20 cellular contexts compared by ENCODE assay signal in the genomic region with DNA sequence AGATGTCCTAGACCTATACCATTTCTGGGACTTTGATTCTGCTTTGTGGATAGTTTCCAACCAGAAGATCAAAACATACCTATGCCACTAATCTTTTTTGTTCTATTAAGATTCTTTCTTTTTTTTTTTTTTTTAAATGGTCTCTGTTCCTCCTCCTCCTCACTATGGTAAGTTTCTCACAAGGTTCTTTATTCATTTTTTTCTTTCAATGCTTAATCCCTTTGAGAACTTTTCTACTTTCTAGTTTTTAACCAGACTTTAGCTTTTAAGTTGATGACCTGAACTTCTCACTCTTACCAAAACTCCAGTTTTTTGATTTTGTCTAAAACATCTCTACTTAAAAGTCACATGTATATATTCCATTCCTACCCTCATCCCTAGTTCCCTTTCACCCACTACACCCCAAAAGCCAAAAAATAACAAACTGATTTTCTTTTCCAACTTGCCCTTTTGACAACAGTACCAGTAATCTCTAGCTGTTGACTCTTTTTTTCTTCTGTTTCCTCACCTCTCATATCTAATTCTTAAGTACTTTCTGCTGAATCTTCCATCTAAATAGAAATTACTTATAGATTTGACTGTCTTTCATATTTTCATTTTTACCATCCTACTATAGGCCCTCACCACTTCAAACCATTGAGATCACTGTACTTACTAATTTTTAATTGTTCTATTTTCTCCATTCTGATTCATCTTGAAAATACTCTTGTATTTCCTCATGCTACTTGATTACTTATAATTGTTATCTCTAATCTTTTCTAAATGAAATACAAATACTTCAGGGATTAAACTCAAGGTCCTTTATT. TPM values are rescaled to one million over a fixed set of nuclear protein-coding genes. Genes with fewer than 3 reads are reported as not detected.
DNase-seq lines count a peak whose midpoint lies in the region; ATAC-seq, FAIRE-seq and TF ChIP-seq lines count a peak whose summit lies in the region.
"Had no signal": no experiment of that assay in that cellular context is flagged by ENCODE, and none has a peak within 500 bp of the region (broad histone marks: within the 10 kb centered on the region; RNA-seq: fewer than 3 reads in every experiment).

No MANE protein-coding gene starts in this region.

- H4K8ac ChIP-seq in neuronal stem cell (ENCODE audit: low read depth, low read length) = no peak overlapping the region

- H3K36me3 Mint-ChIP-seq in MCF 10A (ENCODE audit: insufficient read depth, unreplicated experiment) = peaks cover 52% of the 10 kb centered on the region

- no peak overlapping the region for H3K4me3 Mint-ChIP-seq in MCF 10A (ENCODE audit: unreplicated experiment)
- H3K4me3 Mint-ChIP-seq in stimulated activated naive CD8-positive, alpha-beta T cell treated with anti-CD3 and anti-CD28 coated beads, Interleukin-15, amount 100 ng/mL, for 72 hours = peak overlapping the region; percentile 44 to 45

- no peak overlapping the region for H2AK5ac ChIP-seq in neuronal stem cell (ENCODE audit: low read depth, low read length)

- no peak overlapping the region for H3K23ac ChIP-seq in neuronal stem cell (ENCODE audit: low read depth, low read length, poor library complexity)

- H3K4me3 ChIP-seq in breast epithelium = no peak overlapping the region
- peak overlapping the region; percentile 16 for H3K4me3 ChIP-seq in OCI-LY1 (ENCODE audit: low read depth, low read length, poor library complexity, severe bottlenecking)
- peak overlapping the region; percentile 41 for H3K4me3 ChIP-seq in GM12878
- H3K4me3 ChIP-seq in brain microvascular endothelial cell (ENCODE audit: low read depth, low read length) = no peak overlapping the region
- no peak overlapping the region for H3K4me3 ChIP-seq in neuronal stem cell (ENCODE audit: low read length in 2 of 2)
- H3K4me3 ChIP-seq: left lung had no signal

- no peak overlapping the region for H4K91ac ChIP-seq in neuronal stem cell (ENCODE audit: low read depth, low read length, poor library complexity)

- H3F3A ChIP-seq in OCI-LY1 (ENCODE audit: insufficient read depth, low read length) = no peaks in the 10 kb centered on the region

- H3K4me1 ChIP-seq in breast epithelium (peaks cover 0 to 10% of the 10 kb centered on the region in 2 donors), OCI-LY1 (ENCODE audit: insufficient read depth, low read length, severe bottlenecking) (peaks cover 98% of the 10 kb centered on the region), GM12878 (ENCODE audit: control insufficient read depth, insufficient read depth, low read length) (peaks cover 15% of the 10 kb centered on the region), neuronal stem cell (ENCODE audit: control insufficient read depth in 2 of 2, insufficient read depth in 1 of 2, low read depth in 1 of 2, low read length in 2 of 2) (peaks cover 2 to 3% of the 10 kb centered on the region in 2 donors)

- no peaks in the 10 kb centered on the region for H3K36me3 ChIP-seq in breast epithelium
- peaks cover 44% of the 10 kb centered on the region for H3K36me3 ChIP-seq in OCI-LY1 (ENCODE audit: insufficient read depth, low read length)
- peaks cover 2 to 16% of the 10 kb centered on the region in 2 experiments; a peak in 3 of 4 replicates for H3K36me3 ChIP-seq in GM12878 (ENCODE audit: control insufficient read depth in 2 of 2, insufficient read depth in 2 of 2, low read length in 1 of 2)
- H3K36me3 ChIP-seq in brain microvascular endothelial cell (replicated peaks) = peaks cover 10% of the 10 kb centered on the region
- peaks cover 10 to 50% of the 10 kb centered on the region in 2 donors for H3K36me3 ChIP-seq in neuronal stem cell (replicated peaks in 1 of 2; ENCODE audit: control insufficient read depth in 2 of 2, insufficient read depth in 2 of 2, low read length in 2 of 2)

- TF ChIP-seq POLR2A in breast epithelium (IDR thresholded peaks at IDR 0.05) (no peak), GM12878 (IDR thresholded peaks at IDR 0.05; ENCODE audit: low read depth, low read length) (no peak)

- SMC1A ChIA-PET in GM12878 (lab: Charles Lee; ENCODE audit: uncharacterized antibody, unreplicated experiment) = interaction anchor here (0.7 to 13.3 kb wide), 15 partner anchors 8 to 273 kb away, joined by 3 to 164 read pairs (median 4); a partner anchor contains a TSS

- no TSS peak for BruUV-seq in MCF 10A (replicated peaks; lab: Mats Ljungman, UMichigan)
- no TSS peak for BruUV-seq in GM12878 (replicated peaks; lab: Mats Ljungman, UMichigan)

- no peaks in the 10 kb centered on the region for H3K9me2 ChIP-seq in OCI-LY1 (ENCODE audit: low read depth, low read length)

- H3K27me3 ChIP-seq in breast epithelium = no peaks in the 10 kb centered on the region
- no peaks in the 10 kb centered on the region for H3K27me3 ChIP-seq in OCI-LY1 (ENCODE audit: insufficient read depth, low read length)
- no peaks in the 10 kb centered on the region for H3K27me3 ChIP-seq in GM12878 (replicated peaks in 1 of 2; ENCODE audit: control insufficient read depth in 2 of 2, insufficient read depth in 2 of 2, low read length in 1 of 2)
- no peaks in the 10 kb centered on the region for H3K27me3 ChIP-seq in brain microvascular endothelial cell (replicated peaks)
- H3K27me3 ChIP-seq in neuronal stem cell (ENCODE audit: control insufficient read depth in 3 of 3, insufficient read depth in 3 of 3, low read depth in 1 of 3, low read length in 3 of 3) = no peaks in the 10 kb centered on the region
- H3K27me3 ChIP-seq: left lung, neutrophil had no signal

- in situ Hi-C loops in GM12878 (cut with MboI) = no loop called here
- in situ Hi-C loops in brain microvascular endothelial cell (cut with HindIII; ENCODE audit: low pct_ligation_motif_present, low sequenced_read_pairs) = no loop called here

- H2BK15ac ChIP-seq in neuronal stem cell (ENCODE audit: low read length) = no peak overlapping the region

- H3K79me1 ChIP-seq in neuronal stem cell (ENCODE audit: low read depth, low read length) = peaks cover 9% of the 10 kb centered on the region

- no peak overlapping the region for H2BK12ac ChIP-seq in neuronal stem cell (ENCODE audit: low read length)

- H3K4ac ChIP-seq in neuronal stem cell (ENCODE audit: low read length) = no peak overlapping the region

- H4K20me1 ChIP-seq in OCI-LY1 (ENCODE audit: insufficient read depth, low read length) (no peaks in the 10 kb centered on the region), GM12878 (ENCODE audit: control insufficient read depth, insufficient read depth) (no peaks in the 10 kb centered on the region)

- H3K14ac ChIP-seq in neuronal stem cell (ENCODE audit: low read length) = no peak overlapping the region

- no peak overlapping the region for H2BK5ac ChIP-seq in neuronal stem cell (ENCODE audit: low read length)

- no peak for FAIRE-seq in GM12878 (lab: Jason Lieb, UNC)
- FAIRE-seq: endometrium had no signal

- H3K4me1 Mint-ChIP-seq in MCF 10A (ENCODE audit: insufficient read depth, unreplicated experiment) = peaks cover 41% of the 10 kb centered on the region
- H3K4me1 Mint-ChIP-seq in stimulated activated naive CD8-positive, alpha-beta T cell treated with anti-CD3 and anti-CD28 coated beads, Interleukin-15, amount 100 ng/mL, for 72 hours = peaks cover 76% of the 10 kb centered on the region

- no peaks in the 10 kb centered on the region for H3K9me3 Mint-ChIP-seq in MCF 10A (ENCODE audit: unreplicated experiment)
- no peaks in the 10 kb centered on the region for H3K9me3 Mint-ChIP-seq in stimulated activated naive CD8-positive, alpha-beta T cell treated with anti-CD3 and anti-CD28 coated beads, Interleukin-15, amount 100 ng/mL, for 72 hours

- CTCF ChIA-PET in MCF 10A (lab: Yijun Ruan, JAX) (interaction anchor here (0.7 kb wide), 1 partner anchor 115 kb away, joined by 3 read pairs; no protein-coding TSS in a partner anchor), GM12878 (lab: Yijun Ruan, JAX) (interaction anchor here (1.0 to 2.2 kb wide), 3 partner anchors 52 to 116 kb away, joined by 3 to 14 read pairs (median 4); no protein-coding TSS in a partner anchor)

- no peaks in the 10 kb centered on the region for H3K9me3 ChIP-seq in breast epithelium
- no peaks in the 10 kb centered on the region for H3K9me3 ChIP-seq in OCI-LY1 (ENCODE audit: low read length)
- H3K9me3 ChIP-seq in GM12878 (replicated peaks; ENCODE audit: control insufficient read depth, insufficient read depth, low read length) = no peaks in the 10 kb centered on the region
- no peaks in the 10 kb centered on the region for H3K9me3 ChIP-seq in neuronal stem cell (replicated peaks in 1 of 2; ENCODE audit: control insufficient read depth in 2 of 2, insufficient read depth in 1 of 2, low read depth in 1 of 2, low read length in 2 of 2)
- H3K9me3 ChIP-seq: left lung, neutrophil had no signal

- no peak overlapping the region for H2BK120ac ChIP-seq in neuronal stem cell (ENCODE audit: low read depth, low read length)

- TF ChIP-seq CTCF in MCF 10A (IDR thresholded peaks at IDR 0.05; ENCODE audit: unreplicated experiment) (no peak), breast epithelium (IDR thresholded peaks at IDR 0.05) (no peak), OCI-LY1 (IDR thresholded peaks at IDR 0.05; ENCODE audit: low read length) (no peak), GM12878 (IDR thresholded peaks at IDR 0.05 in 2 of 3, conservative IDR thresholded peaks at IDR 0.05 in 1 of 3; ENCODE audit: control insufficient read depth in 2 of 3, extremely low read depth in 1 of 3, insufficient read depth in 1 of 3, low read depth in 3 of 3, low read length in 3 of 3) (no peak), brain microvascular endothelial cell (IDR thresholded peaks at IDR 0.05; ENCODE audit: low read depth, low read length, missing control alignments) (no peak)

- intact Hi-C loops in MCF 10A (cut with micrococcal nuclease) (no loop called here), breast epithelium (cut with DNase I; ENCODE audit: low total_unique reads) (loop anchor here (5.0 kb wide), 1 partner anchor 119 kb away; no protein-coding TSS in a partner anchor), GM12878 (cut with micrococcal nuclease; ENCODE audit: unreplicated experiment) (loop anchor here (5.0 to 10.0 kb wide), 3 partner anchors 46 to 609 kb away; a partner anchor contains a TSS)

- peak overlapping the region; percentile 1 for H3K27ac Mint-ChIP-seq in MCF 10A (ENCODE audit: low read depth, unreplicated experiment)
- H3K27ac Mint-ChIP-seq in stimulated activated naive CD8-positive, alpha-beta T cell treated with anti-CD3 and anti-CD28 coated beads, Interleukin-15, amount 100 ng/mL, for 72 hours = peak overlapping the region in 1 of 2 donors; percentile 55

- POLR2A ChIA-PET in MCF 10A (lab: Yijun Ruan, JAX) (interaction anchor here (0.7 kb wide), 1 partner anchor 218 kb away, joined by 3 read pairs; no protein-coding TSS in a partner anchor), GM12878 (lab: Charles Lee) (interaction anchor here (0.7 to 9.1 kb wide), 6 partner anchors 7 to 55 kb away, joined by 3 to 62 read pairs (median 4); no protein-coding TSS in a partner anchor)

- no peak for TF ChIP-seq RAD21 in GM12878 (IDR thresholded peaks at IDR 0.05; ENCODE audit: insufficient read depth, low read depth, low read length)

- no peak for DNase-seq in MCF 10A (ENCODE audit: unreplicated experiment)
- DNase-seq in breast epithelium (ENCODE audit: low spot score in 2 of 2) = no peak
- DNase-seq in GM12878 (ENCODE audit: low read depth, low spot score) = no peak
- DNase-seq in stimulated activated naive CD8-positive, alpha-beta T cell treated with anti-CD3 and anti-CD28 coated beads, Interleukin-15, amount 100 ng/mL, for 72 hours = no peak
- DNase-seq in brain microvascular endothelial cell = no peak
- no peak for DNase-seq in neuronal stem cell (ENCODE audit: low spot score)
- no peak for DNase-seq in SW 1271 (lab: John Stamatoyannopoulos, UW)
- DNase-seq: activated gamma-delta T cell, DMS79 treated with DMSO at 0.1 percent for 48 hours, head of caudate nucleus, Kasumi-1, left lung, midbrain, NCI-H1092 treated with DMSO at 0.1 percent for 48 hours, NCI-H2081 treated with DMSO at 0.1 percent for 48 hours, NCI-H510A, retina had no signal

- H3K9ac ChIP-seq in OCI-LY1 (ENCODE audit: low read length) = peak overlapping the region; percentile 45
- peak overlapping the region; percentile 37 for H3K9ac ChIP-seq in GM12878 (ENCODE audit: control insufficient read depth, insufficient read depth, low read length)
- H3K9ac ChIP-seq in neuronal stem cell (ENCODE audit: low read depth, low read length, poor library complexity) = no peak overlapping the region

- H3K79me2 ChIP-seq in OCI-LY1 (ENCODE audit: insufficient read depth, low read length) (peaks cover 100% of the 10 kb centered on the region), GM12878 (ENCODE audit: control insufficient read depth, insufficient read depth, low read length) (peaks cover 99% of the 10 kb centered on the region)

- H3K18ac ChIP-seq in neuronal stem cell (ENCODE audit: low read length) = no peak overlapping the region

- TF ChIP-seq EP300 in GM12878 (IDR thresholded peaks at IDR 0.05; ENCODE audit: borderline replicate concordance in 1 of 2, control insufficient read depth in 1 of 2, low read depth in 2 of 2, low read length in 2 of 2) = no peak

- H2AFZ ChIP-seq in OCI-LY1 (ENCODE audit: low read length) (no peak overlapping the region), GM12878 (ENCODE audit: control insufficient read depth, low read depth, low read length) (no peak overlapping the region), neuronal stem cell (ENCODE audit: low read length) (no peak overlapping the region)

- H3K27me3 Mint-ChIP-seq in MCF 10A (ENCODE audit: insufficient read depth, unreplicated experiment) = no peaks in the 10 kb centered on the region
- H3K27me3 Mint-ChIP-seq in stimulated activated naive CD8-positive, alpha-beta T cell treated with anti-CD3 and anti-CD28 coated beads, Interleukin-15, amount 100 ng/mL, for 72 hours = no peaks in the 10 kb centered on the region

- H3K27ac ChIP-seq in breast epithelium (no peak overlapping the region), OCI-LY1 (ENCODE audit: low read depth, low read length, poor library complexity, severe bottlenecking) (peak overlapping the region; percentile 34), GM12878 (ENCODE audit: control insufficient read depth, insufficient read depth) (peak overlapping the region; percentile 57), brain microvascular endothelial cell (no peak overlapping the region), neuronal stem cell (replicated peaks; ENCODE audit: low read length) (no peak overlapping the region)
- H3K27ac ChIP-seq: neutrophil had no signal

- H3K4me2 ChIP-seq in OCI-LY1 (ENCODE audit: low read length) (peak overlapping the region; percentile 46), GM12878 (ENCODE audit: control insufficient read depth, insufficient read depth) (peak overlapping the region; percentile 91), neuronal stem cell (ENCODE audit: insufficient read depth, low read length, poor library complexity, severe bottlenecking) (no peak overlapping the region)

- RAD21 ChIA-PET in GM12878 (lab: Charles Lee; ENCODE audit: unreplicated experiment) = interaction anchor here (1.0 to 2.6 kb wide), 4 partner anchors 16 to 80 kb away, joined by 4 to 9 read pairs (median 6); no protein-coding TSS in a partner anchor

- ATAC-seq in GM12878 = no peak
- ATAC-seq in stimulated activated naive CD8-positive, alpha-beta T cell treated with anti-CD3 and anti-CD28 coated beads, Interleukin-15, amount 100 ng/mL, for 72 hours = no peak
- ATAC-seq: left lung had no signal

RNA-seq across cellular contexts. Expression of a gene that starts 6.1 kb away (rescaled TPM):
- total RNA-seq in MCF 10A (2022) (43.1 and 45.0 TPM in 2 replicates), breast epithelium (10 to 100 TPM; 49.8 to 67.7 (median 62.5) TPM), GM12878 (2014; rRNA removed) (56.0 and 70.0 TPM in 2 replicates), GM12878 (2014; rRNA removed; fragmentation: Illumina TruSeq; extraction: Trizol) (67.5 and 68.8 TPM in 2 replicates), GM12878 (2021) (51.8 and 53.6 TPM in 2 replicates)
- total RNA-seq in GM12878 (2013; cell fraction: nucleolus; rRNA removed) = 342 and 348 TPM in 2 replicates
- 23.6 TPM for polyA plus RNA-seq in GM12878 (2011; ENCODE audit: low read depth)
- polyA plus RNA-seq in GM12878 (2011; rRNA removed) (77.9 and 125 TPM in 2 replicates), GM12878 (2014; fragmentation: Illumina TruSeq; extraction: Trizol) (60.1 and 83.5 TPM in 2 replicates), GM12878 (2014; fragmentation: Nextera tagmentation; extraction: Ambion mirVana) (10 to 100 TPM; 29.4 to 55.5 TPM), GM12878 (2014; rRNA removed) (42.4 and 52.7 TPM in 2 replicates), GM12878 (2016; fragmentation: Nextera tagmentation; extraction: Ambion mirVana) (10 to 100 TPM; 53.1 to 54.1 TPM)
- polyA plus RNA-seq in GM12878 (2011; cell fraction: cytosol; rRNA removed) = 25.7 and 33.4 TPM in 2 replicates
- polyA plus RNA-seq in GM12878 (2011; cell fraction: nucleus; rRNA removed) = 40.1 and 49.8 TPM in 2 replicates
- 31.1 and 54.5 TPM in 2 replicates for polyA plus RNA-seq in GM12878 (2012)
- 71.9 and 97.9 TPM in 2 replicates for polyA minus RNA-seq in GM12878 (2011; rRNA and poly(A)+ RNA removed)
- 19.6 and 21.8 TPM in 2 replicates for polyA minus RNA-seq in GM12878 (2011; cell fraction: cytosol; rRNA and poly(A)+ RNA removed)
- polyA minus RNA-seq in GM12878 (2011; cell fraction: nucleus; rRNA and poly(A)+ RNA removed) = 43.4 and 48.7 TPM in 2 replicates
- polyA plus RNA-seq in neuronal stem cell (2013, experiment 1 of 2) = 24.1 TPM
- polyA plus RNA-seq in neuronal stem cell (2013, experiment 2 of 2) = 22.7 TPM

RNA-seq across cellular contexts. Expression of a gene that starts 6.3 kb away (rescaled TPM):
- total RNA-seq in MCF 10A (2022) (30.5 and 32.1 TPM in 2 replicates), breast epithelium (100 to 1,000 TPM in 1 of 3 donors, 10 to 100 TPM in 2; 51.5 to 122 (median 74.5) TPM), GM12878 (2014; rRNA removed) (76.0 and 80.9 TPM in 2 replicates), GM12878 (2014; rRNA removed; fragmentation: Illumina TruSeq; extraction: Trizol) (56.6 and 60.3 TPM in 2 replicates), GM12878 (2021) (39.1 and 45.3 TPM in 2 replicates)
- total RNA-seq in GM12878 (2013; cell fraction: nucleolus; rRNA removed) = 151 and 152 TPM in 2 replicates
- 76.4 TPM for polyA plus RNA-seq in GM12878 (2011; ENCODE audit: low read depth)
- polyA plus RNA-seq in GM12878 (2011; rRNA removed) (229 and 281 TPM in 2 replicates), GM12878 (2014; fragmentation: Illumina TruSeq; extraction: Trizol) (82.8 and 106 TPM in 2 replicates), GM12878 (2014; fragmentation: Nextera tagmentation; extraction: Ambion mirVana) (100 to 1,000 TPM in 1 of 2 experiments, 10 to 100 TPM in 1; 88.3 to 146 TPM), GM12878 (2014; rRNA removed) (64.1 and 88.0 TPM in 2 replicates), GM12878 (2016; fragmentation: Nextera tagmentation; extraction: Ambion mirVana) (10 to 100 TPM; 57.7 to 58.4 TPM)
- polyA plus RNA-seq in GM12878 (2011; cell fraction: cytosol; rRNA removed) = 79.5 and 115 TPM in 2 replicates
- 93.3 and 138 TPM in 2 replicates for polyA plus RNA-seq in GM12878 (2011; cell fraction: nucleus; rRNA removed)
- polyA plus RNA-seq in GM12878 (2012) = 82.7 and 135 TPM in 2 replicates
- polyA minus RNA-seq in GM12878 (2011; rRNA and poly(A)+ RNA removed) = 81.4 and 133 TPM in 2 replicates
- polyA minus RNA-seq in GM12878 (2011; cell fraction: cytosol; rRNA and poly(A)+ RNA removed) = 14.7 and 17.9 TPM in 2 replicates
- 27.7 and 29.8 TPM in 2 replicates for polyA minus RNA-seq in GM12878 (2011; cell fraction: nucleus; rRNA and poly(A)+ RNA removed)
- 45.0 TPM for polyA plus RNA-seq in neuronal stem cell (2013, experiment 1 of 2)
- polyA plus RNA-seq in neuronal stem cell (2013, experiment 2 of 2) = 45.9 TPM

RNA-seq across cellular contexts. Expression of a gene that starts 54.3 kb away (rescaled TPM):
- total RNA-seq in MCF 10A (2022) (3.9 and 6.0 TPM in 2 replicates), breast epithelium (10 to 100 TPM; 27.7 to 70.8 (median 34.4) TPM), GM12878 (2014; rRNA removed) (164 and 170 TPM in 2 replicates), GM12878 (2014; rRNA removed; fragmentation: Illumina TruSeq; extraction: Trizol) (187 and 196 TPM in 2 replicates), GM12878 (2021) (164 and 166 TPM in 2 replicates)
- 483 and 497 TPM in 2 replicates for total RNA-seq in GM12878 (2013; cell fraction: nucleolus; rRNA removed)
- 73.7 TPM for polyA plus RNA-seq in GM12878 (2011; ENCODE audit: low read depth)
- polyA plus RNA-seq in GM12878 (2011; rRNA removed) (299 and 375 TPM in 2 replicates), GM12878 (2014; fragmentation: Illumina TruSeq; extraction: Trizol) (193 and 221 TPM in 2 replicates), GM12878 (2014; fragmentation: Nextera tagmentation; extraction: Ambion mirVana) (100 to 1,000 TPM; 149 to 200 TPM), GM12878 (2014; rRNA removed) (149 and 157 TPM in 2 replicates), GM12878 (2016; fragmentation: Nextera tagmentation; extraction: Ambion mirVana) (100 to 1,000 TPM; 162 to 179 TPM)
- polyA plus RNA-seq in GM12878 (2011; cell fraction: cytosol; rRNA removed) = 278 and 313 TPM in 2 replicates
- 458 and 613 TPM in 2 replicates for polyA plus RNA-seq in GM12878 (2011; cell fraction: nucleus; rRNA removed)
- 75.3 and 147 TPM in 2 replicates for polyA plus RNA-seq in GM12878 (2012)
- polyA minus RNA-seq in GM12878 (2011; rRNA and poly(A)+ RNA removed) = 404 and 526 TPM in 2 replicates
- polyA minus RNA-seq in GM12878 (2011; cell fraction: cytosol; rRNA and poly(A)+ RNA removed) = 128 and 168 TPM in 2 replicates
- 708 and 882 TPM in 2 replicates for polyA minus RNA-seq in GM12878 (2011; cell fraction: nucleus; rRNA and poly(A)+ RNA removed)
- 0.32 TPM for polyA plus RNA-seq in neuronal stem cell (2013, experiment 1 of 2)
- 0.19 TPM for polyA plus RNA-seq in neuronal stem cell (2013, experiment 2 of 2)

Comparison
In these comparisons a context has a peak if more than half of its experiments do, and no peak if none do; other contexts are left out.
1. H3K27ac ChIP-seq: peak in OCI-LY1 (single experiment) and GM12878 (single experiment); none in breast epithelium (0 of 2), brain microvascular endothelial cell (single experiment) and neuronal stem cell (single experiment).
2. H3K4me3 ChIP-seq: peak in OCI-LY1 (single experiment) and GM12878 (single experiment); none in breast epithelium (0 of 3), brain microvascular endothelial cell (single experiment) and neuronal stem cell (0 of 2).